In genomic region chr5:56664025-56664424, GRCh38 we compare ENCODE assay signal across 33 cellular contexts.
"Had no signal": no experiment of that assay in that cellular context is flagged by ENCODE, and none has a peak within 500 bp of the region (broad histone marks: within the 10 kb centered on the region; RNA-seq: fewer than 3 reads in every experiment).

No MANE protein-coding gene starts in this region.

- H3K27ac Mint-ChIP-seq: activated CD4-positive, alpha-beta memory T cell treated with anti-CD3 and anti-CD28 coated beads for 36 hours; activated CD4-positive, alpha-beta T cell treated with anti-CD3 and anti-CD28 coated beads for 36 hours; activated CD4-positive, alpha-beta T cell treated with anti-CD3 and anti-CD28 coated beads, Interleukin-2, amount 10 ng/mL, durations not matched to agents 24 days and 14 days; activated CD8-positive, alpha-beta memory T cell treated with anti-CD3 and anti-CD28 coated beads, Interleukin-2, amount 10 ng/mL, durations not matched to agents 7 days and 5 days; activated CD8-positive, alpha-beta T cell treated with anti-CD3 and anti-CD28 coated beads, Interleukin-2, amount 10 ng/mL, durations not matched to agents 7 days and 5 days; activated naive CD4-positive, alpha-beta T cell treated with anti-CD3 and anti-CD28 coated beads, Interleukin-2, amount 10 ng/mL, durations not matched to agents 7 days and 5 days; activated naive CD4-positive, alpha-beta T cell treated with anti-CD3 and anti-CD28 coated beads, Interleukin-2, amount 50 U/mL, for 72 hours; activated naive CD8-positive, alpha-beta T cell treated with anti-CD3 and anti-CD28 coated beads, Interleukin-2, amount 10 ng/mL, durations not matched to agents 7 days and 5 days; activated T-cell treated with anti-CD3 and anti-CD28 coated beads, Interleukin-2, amount 50 U/mL, for 24 hours; activated T-cell treated with anti-CD3 and anti-CD28 coated beads, Interleukin-2, amount 50 U/mL, for 72 hours; brain; effector memory CD8-positive, alpha-beta T cell had no signal

- H3K27me3 ChIP-seq: ascending aorta, esophagus muscularis mucosa, foreskin keratinocyte, gastrocnemius medialis, heart left ventricle had no signal

- H3K9me3 ChIP-seq: ascending aorta, esophagus muscularis mucosa, gastrocnemius medialis had no signal

- FAIRE-seq: bronchial epithelial cell, colon had no signal

- H3K4me3 Mint-ChIP-seq: activated CD4-positive, alpha-beta memory T cell treated with anti-CD3 and anti-CD28 coated beads for 36 hours; activated CD4-positive, alpha-beta T cell treated with anti-CD3 and anti-CD28 coated beads for 36 hours; activated CD4-positive, alpha-beta T cell treated with anti-CD3 and anti-CD28 coated beads, Interleukin-2, amount 10 ng/mL, durations not matched to agents 24 days and 14 days; activated CD8-positive, alpha-beta memory T cell treated with anti-CD3 and anti-CD28 coated beads, Interleukin-2, amount 10 ng/mL, durations not matched to agents 7 days and 5 days; activated CD8-positive, alpha-beta T cell treated with anti-CD3 and anti-CD28 coated beads, Interleukin-2, amount 10 ng/mL, durations not matched to agents 7 days and 5 days; activated naive CD4-positive, alpha-beta T cell treated with anti-CD3 and anti-CD28 coated beads, Interleukin-2, amount 10 ng/mL, durations not matched to agents 7 days and 5 days; activated naive CD8-positive, alpha-beta T cell treated with anti-CD3 and anti-CD28 coated beads, Interleukin-2, amount 10 ng/mL, durations not matched to agents 7 days and 5 days; activated T-cell treated with anti-CD3 and anti-CD28 coated beads, Interleukin-2, amount 50 U/mL, for 24 hours; activated T-cell treated with anti-CD3 and anti-CD28 coated beads, Interleukin-2, amount 50 U/mL, for 72 hours; brain; central memory CD8-positive, alpha-beta T cell; effector memory CD8-positive, alpha-beta T cell had no signal

- DNase-seq: activated CD4-positive, alpha-beta memory T cell treated with anti-CD3 and anti-CD28 coated beads for 36 hours; activated CD4-positive, alpha-beta T cell treated with anti-CD3 and anti-CD28 coated beads for 36 hours; activated CD4-positive, alpha-beta T cell treated with anti-CD3 and anti-CD28 coated beads, Interleukin-2, amount 10 ng/mL, durations not matched to agents 24 days and 14 days; activated CD4-positive, CD25-positive, alpha-beta regulatory T cell; activated CD4-positive, CD25-positive, alpha-beta regulatory T cell treated with anti-CD3 and anti-CD28 coated beads, Interleukin-2, amount 50 U/mL, for 72 hours; activated CD8-positive, alpha-beta memory T cell treated with anti-CD3 and anti-CD28 coated beads, Interleukin-2, amount 10 ng/mL, durations not matched to agents 7 days and 5 days; activated CD8-positive, alpha-beta memory T cell treated with anti-CD3 and anti-CD28 coated beads, Interleukin-2, amount 50 U/mL, for 4 hours; activated CD8-positive, alpha-beta T cell treated with anti-CD3 and anti-CD28 coated beads, Interleukin-2, amount 10 ng/mL, durations not matched to agents 7 days and 5 days; activated gamma-delta T cell; activated naive CD4-positive, alpha-beta T cell; activated naive CD4-positive, alpha-beta T cell treated with anti-CD3 and anti-CD28 coated beads, Interleukin-2, amount 10 ng/mL, durations not matched to agents 7 days and 5 days; activated naive CD8-positive, alpha-beta T cell treated with anti-CD3 and anti-CD28 coated beads, Interleukin-2, amount 10 ng/mL, durations not matched to agents 7 days and 5 days; activated T-cell treated with anti-CD3 and anti-CD28 coated beads for 4 hours; activated T-cell treated with anti-CD3 and anti-CD28 coated beads, Interleukin-2, amount 50 U/mL, for 24 hours; activated T-cell treated with anti-CD3 and anti-CD28 coated beads, Interleukin-2, amount 50 U/mL, for 72 hours; cortex of kidney; dermis blood vessel endothelial cell; effector CD4-positive, alpha-beta T cell; effector memory CD8-positive, alpha-beta T cell; erythroblast; foreskin keratinocyte; gastrocnemius medialis; glutamatergic neuron; heart left ventricle; T-helper 1 cell; T-helper 2 cell had no signal

- H3K27me3 Mint-ChIP-seq: activated CD4-positive, alpha-beta memory T cell treated with anti-CD3 and anti-CD28 coated beads for 36 hours; activated CD4-positive, alpha-beta T cell treated with anti-CD3 and anti-CD28 coated beads for 36 hours; activated T-cell treated with anti-CD3 and anti-CD28 coated beads, Interleukin-2, amount 50 U/mL, for 24 hours had no signal

- H3K36me3 ChIP-seq: ascending aorta, esophagus muscularis mucosa, gastrocnemius medialis, heart left ventricle had no signal

- H3K9me3 Mint-ChIP-seq: activated naive CD4-positive, alpha-beta T cell treated with anti-CD3 and anti-CD28 coated beads, Interleukin-2, amount 50 U/mL, for 72 hours; effector memory CD8-positive, alpha-beta T cell had no signal

- H3K4me1 Mint-ChIP-seq: activated CD8-positive, alpha-beta memory T cell treated with anti-CD3 and anti-CD28 coated beads, Interleukin-2, amount 10 ng/mL, durations not matched to agents 7 days and 5 days; activated naive CD8-positive, alpha-beta T cell treated with anti-CD3 and anti-CD28 coated beads, Interleukin-2, amount 10 ng/mL, durations not matched to agents 7 days and 5 days; brain; central memory CD8-positive, alpha-beta T cell had no signal

- H3K27ac ChIP-seq: ascending aorta, esophagus muscularis mucosa, foreskin keratinocyte, gastrocnemius medialis, heart left ventricle had no signal

- ATAC-seq: activated CD4-positive, alpha-beta T cell treated with anti-CD3 and anti-CD28 coated beads for 36 hours; activated CD8-positive, alpha-beta memory T cell treated with anti-CD3 and anti-CD28 coated beads, Interleukin-2, amount 10 ng/mL, durations not matched to agents 7 days and 5 days; activated CD8-positive, alpha-beta T cell treated with anti-CD3 and anti-CD28 coated beads, Interleukin-2, amount 10 ng/mL, durations not matched to agents 7 days and 5 days; activated naive CD4-positive, alpha-beta T cell treated with anti-CD3 and anti-CD28 coated beads, Interleukin-2, amount 50 U/mL, for 72 hours; activated T-cell treated with anti-CD3 and anti-CD28 coated beads, Interleukin-2, amount 50 U/mL, for 72 hours; effector memory CD8-positive, alpha-beta T cell; foreskin keratinocyte; gastrocnemius medialis; heart left ventricle had no signal

- H3K4me1 ChIP-seq: ascending aorta, gastrocnemius medialis had no signal

- H3K4me3 ChIP-seq: ascending aorta, esophagus muscularis mucosa, gastrocnemius medialis, heart left ventricle had no signal

- H3K36me3 Mint-ChIP-seq: activated CD4-positive, alpha-beta memory T cell treated with anti-CD3 and anti-CD28 coated beads for 36 hours; activated CD8-positive, alpha-beta memory T cell treated with anti-CD3 and anti-CD28 coated beads, Interleukin-2, amount 10 ng/mL, durations not matched to agents 7 days and 5 days; activated naive CD4-positive, alpha-beta T cell treated with anti-CD3 and anti-CD28 coated beads, Interleukin-2, amount 50 U/mL, for 72 hours; brain had no signal
